ENCODE assay signal across 19 cellular contexts in the genomic region with DNA sequence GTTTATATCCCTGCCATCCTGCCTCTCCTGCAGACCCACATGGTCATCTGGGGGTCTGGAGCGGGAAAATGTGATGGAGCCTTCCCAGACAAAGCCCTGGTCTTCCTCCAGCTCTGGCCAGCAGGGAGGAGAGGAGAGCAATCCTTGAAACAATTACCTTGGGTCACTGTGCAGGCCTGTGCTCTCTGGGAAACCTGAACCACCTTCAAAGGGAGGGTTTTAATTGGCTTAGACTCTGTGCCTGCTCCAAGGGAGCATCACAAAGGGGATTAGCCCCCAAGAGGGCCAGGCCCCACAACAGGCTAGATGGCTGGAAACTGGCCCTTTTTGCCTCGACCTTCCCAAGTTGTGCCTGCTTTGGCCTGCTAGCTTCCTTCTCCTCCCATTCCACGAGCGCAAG.
DNase-seq lines count a peak whose midpoint lies in the region; TF ChIP-seq lines count a peak whose summit lies in the region.
"Had no signal": no experiment of that assay in that cellular context is flagged by ENCODE, and none has a peak within 500 bp of the region (broad histone marks: within the 10 kb centered on the region; RNA-seq: fewer than 3 reads in every experiment).

No MANE protein-coding gene starts in this region.

- H2BK12ac ChIP-seq in trophoblast cell (ENCODE audit: low read length) = peak overlapping the region; percentile 91

- H3K14ac ChIP-seq in trophoblast cell (ENCODE audit: low read length) = peak overlapping the region; percentile 28

- no peaks in the 10 kb centered on the region for H3K9me3 Mint-ChIP-seq in endothelial cell (ENCODE audit: unreplicated experiment)
- H3K9me3 Mint-ChIP-seq: memory B cell had no signal

- H3K27ac Mint-ChIP-seq in endothelial cell (ENCODE audit: unreplicated experiment) = no peak overlapping the region
- H3K27ac Mint-ChIP-seq: CD14-positive monocyte, memory B cell had no signal

- H3K23ac ChIP-seq in trophoblast cell (ENCODE audit: low read length) = no peak overlapping the region

- H3K4me1 Mint-ChIP-seq in endothelial cell (ENCODE audit: unreplicated experiment) = peaks cover 11% of the 10 kb centered on the region
- H3K4me1 Mint-ChIP-seq: CD14-positive monocyte, memory B cell had no signal

- no peak overlapping the region for H4K12ac ChIP-seq in trophoblast cell (ENCODE audit: low read depth, low read length)

- H3K79me1 ChIP-seq in trophoblast cell (ENCODE audit: low read length) = peaks cover 45% of the 10 kb centered on the region

- TF ChIP-seq CTCF in endothelial cell (IDR thresholded peaks at IDR 0.05; ENCODE audit: unreplicated experiment) = no peak

- H2AK5ac ChIP-seq in trophoblast cell (ENCODE audit: low read length) = peak overlapping the region; percentile 67

- H3K4ac ChIP-seq in trophoblast cell (ENCODE audit: low read depth, low read length) = peak overlapping the region; percentile 46

- peak overlapping the region; percentile 33 for H2BK120ac ChIP-seq in trophoblast cell (ENCODE audit: insufficient read depth, low read length, poor library complexity)

- H2AFZ ChIP-seq in trophoblast cell (ENCODE audit: insufficient read depth, low read length, poor library complexity) = no peak overlapping the region

- peak overlapping the region; percentile 83 for H2BK5ac ChIP-seq in trophoblast cell (ENCODE audit: low read depth, low read length, poor library complexity)

- peaks cover 0 to 5% of the 10 kb centered on the region in 2 experiments for H3K36me3 ChIP-seq in trophoblast cell (ENCODE audit: control insufficient read depth in 1 of 2, insufficient read depth in 2 of 2, low read length in 2 of 2)
- H3K36me3 ChIP-seq: vagina had no signal

- H3K4me1 ChIP-seq in trophoblast cell (ENCODE audit: control insufficient read depth in 1 of 2, insufficient read depth in 2 of 2, low read length in 2 of 2) = peaks cover 39 to 58% of the 10 kb centered on the region in 2 experiments

- peak overlapping the region; percentile 99 for H3K27ac ChIP-seq in trophoblast cell (ENCODE audit: low read depth, low read length)
- H3K27ac ChIP-seq: 22Rv1, vagina had no signal

- no peak overlapping the region for H3K4me2 ChIP-seq in trophoblast cell (ENCODE audit: low read length)

- H3K79me2 ChIP-seq in trophoblast cell (ENCODE audit: control insufficient read depth, insufficient read depth, low read length, poor library complexity) = peaks cover 13% of the 10 kb centered on the region

- peaks cover 1% of the 10 kb centered on the region for H3K27me3 Mint-ChIP-seq in endothelial cell (ENCODE audit: unreplicated experiment)
- H3K27me3 Mint-ChIP-seq: memory B cell had no signal

- H3K27me3 ChIP-seq in trophoblast cell (ENCODE audit: insufficient read depth, low read length) = no peaks in the 10 kb centered on the region
- H3K27me3 ChIP-seq: vagina had no signal

- no peaks in the 10 kb centered on the region for H3K36me3 Mint-ChIP-seq in endothelial cell (ENCODE audit: low read depth, unreplicated experiment)
- H3K36me3 Mint-ChIP-seq: CD14-positive monocyte, memory B cell had no signal

- H3K9ac ChIP-seq in trophoblast cell (ENCODE audit: low read length) = no peak overlapping the region

- H4K91ac ChIP-seq in trophoblast cell (ENCODE audit: low read depth, low read length) = peak overlapping the region; percentile 88

- no peak overlapping the region for H3K4me3 Mint-ChIP-seq in endothelial cell (ENCODE audit: unreplicated experiment)
- H3K4me3 Mint-ChIP-seq: CD14-positive monocyte, memory B cell had no signal

- H3K4me3 ChIP-seq in trophoblast cell (ENCODE audit: low read depth, low read length) = no peak overlapping the region
- H3K4me3 ChIP-seq: vagina had no signal

- no peaks in the 10 kb centered on the region for H3K9me3 ChIP-seq in trophoblast cell (ENCODE audit: insufficient read depth, low read depth, low read length)
- H3K9me3 ChIP-seq: vagina had no signal

- peak overlapping the region; percentile 73 for H3K18ac ChIP-seq in trophoblast cell (ENCODE audit: low read length)

- peak overlapping the region; percentile 63 for H4K8ac ChIP-seq in trophoblast cell (ENCODE audit: low read depth, low read length)

- no CpG with 5 or more reads among the region's 4 CpGs for WGBS in trophoblast cell (ENCODE audit: extremely low coverage, insufficient coverage, insufficient read length)

- DNase-seq in DMS53 (lab: John Stamatoyannopoulos, UW) (peak; percentile 48), DMS53 treated with DMSO at 0.1 percent for 48 hours (lab: John Stamatoyannopoulos, UW; ENCODE audit: unreplicated experiment) (no peak), SK-N-DZ (ENCODE audit: low spot score) (peak; percentile 79), islet precursor cell (peak; percentile 70), trophoblast cell (no peak), OCI-M1 (lab: John Stamatoyannopoulos, UW) (no peak), HuH-7 (ENCODE audit: low spot score) (no peak), endothelial cell (ENCODE audit: low spot score) (no peak)
- DNase-seq: activated CD4-positive, alpha-beta T cell treated with anti-CD3 and anti-CD28 coated beads, Interleukin-2, amount 50 U/mL, for 48 hours; activated naive CD4-positive, alpha-beta T cell treated with Interleukin-2 at 50 U/mL for 16 hours; NCI-H446 treated with DMSO at 0.1 percent for 48 hours; NK-92 treated with Interleukin-12 subunit alpha and Interleukin-12 subunit beta, amount 100 ng/mL, for 24 hours; occipital lobe; SHP77; stimulated activated naive CD8-positive, alpha-beta T cell treated with anti-CD3 and anti-CD28 coated beads, Interleukin-15, Interleukin-2, amounts not matched to agents 100 U/mL and 50 U/mL, for 24 hours had no signal

Comparison
In these comparisons a context has a peak if more than half of its experiments do, and no peak if none do; other contexts are left out.
1. DNase-seq: peak in DMS53 (single experiment), SK-N-DZ (single experiment) and islet precursor cell (single experiment); none in DMS53 treated with DMSO at 0.1 percent for 48 hours (single experiment), trophoblast cell (0 of 2), OCI-M1 (single experiment), HuH-7 (single experiment) and endothelial cell (single experiment).